Comparison of ENCODE assay signal across 9 cellular contexts in genomic region chr6:167669870-167670802, GRCh38.
"Had no signal": no experiment of that assay in that cellular context is flagged by ENCODE, and none has a peak within 500 bp of the region (broad histone marks: within the 10 kb centered on the region; RNA-seq: fewer than 3 reads in every experiment).

No MANE protein-coding gene starts in this region.

- H3K27ac ChIP-seq: uterus had no signal

- H3K4me1 ChIP-seq: uterus had no signal

- H3K4me3 Mint-ChIP-seq: endodermal cell had no signal

- H3K9me3 ChIP-seq: uterus had no signal

- H3K36me3 ChIP-seq: uterus had no signal

- H3K4me3 ChIP-seq: uterus had no signal

- DNase-seq: activated CD4-positive, alpha-beta T cell treated with anti-CD3 and anti-CD28 coated beads, Interleukin-2, amount 50 U/mL, for 1 hour; activated CD4-positive, CD25-positive, alpha-beta regulatory T cell; activated naive CD4-positive, alpha-beta T cell treated with anti-CD3 and anti-CD28 coated beads, Interleukin-2, amount 50 U/mL, for 16 hours; activated T-cell treated with anti-CD3 and anti-CD28 coated beads for 4 hours; cerebellar nuclear complex; dermis blood vessel endothelial cell; endodermal cell; erythroblast; uterus had no signal

- H3K4me1 Mint-ChIP-seq: endodermal cell had no signal

- H3K27me3 ChIP-seq: uterus had no signal

- H3K27ac Mint-ChIP-seq: endodermal cell had no signal
